Comparison of ENCODE assay signal across 16 cellular contexts in genomic region chr15:65936317-65936716, GRCh38.
"Had no signal": no experiment of that assay in that cellular context is flagged by ENCODE, and none has a peak within 500 bp of the region (broad histone marks: within the 10 kb centered on the region; RNA-seq: fewer than 3 reads in every experiment).

No MANE protein-coding gene starts in this region.

- DNase-seq: effector memory CD8-positive, alpha-beta T cell; gastrocnemius medialis; hypothalamus; mucosa of descending colon; posterior cingulate gyrus; sigmoid colon; stimulated activated CD4-positive, alpha-beta T cell treated with anti-CD3 and anti-CD28 coated beads, Interleukin-2, amount 100 ng/mL, for 24 hours; stimulated activated CD4-positive, alpha-beta T cell treated with anti-CD3 and anti-CD28 coated beads, Interleukin-4, amount 100 ng/mL, for 4 hours; stimulated activated naive B cell treated with anti-CD40 and anti-IgM and Interleukin-4, amounts not matched to agents 10 μg/mL and 1 μg/mL and 100 μg/mL, for 72 hours; stimulated activated naive CD8-positive, alpha-beta T cell treated with anti-CD3 and anti-CD28 coated beads, Interleukin-15, amount 100 ng/mL, for 72 hours; transverse colon had no signal

- H3K4me3 ChIP-seq: esophagus muscularis mucosa, gastrocnemius medialis, heart right ventricle, mucosa of descending colon, right atrium auricular region, sigmoid colon, skin epidermis, thoracic aorta, transverse colon had no signal
